1 cellular context compared by ENCODE assay signal in the genomic region with DNA sequence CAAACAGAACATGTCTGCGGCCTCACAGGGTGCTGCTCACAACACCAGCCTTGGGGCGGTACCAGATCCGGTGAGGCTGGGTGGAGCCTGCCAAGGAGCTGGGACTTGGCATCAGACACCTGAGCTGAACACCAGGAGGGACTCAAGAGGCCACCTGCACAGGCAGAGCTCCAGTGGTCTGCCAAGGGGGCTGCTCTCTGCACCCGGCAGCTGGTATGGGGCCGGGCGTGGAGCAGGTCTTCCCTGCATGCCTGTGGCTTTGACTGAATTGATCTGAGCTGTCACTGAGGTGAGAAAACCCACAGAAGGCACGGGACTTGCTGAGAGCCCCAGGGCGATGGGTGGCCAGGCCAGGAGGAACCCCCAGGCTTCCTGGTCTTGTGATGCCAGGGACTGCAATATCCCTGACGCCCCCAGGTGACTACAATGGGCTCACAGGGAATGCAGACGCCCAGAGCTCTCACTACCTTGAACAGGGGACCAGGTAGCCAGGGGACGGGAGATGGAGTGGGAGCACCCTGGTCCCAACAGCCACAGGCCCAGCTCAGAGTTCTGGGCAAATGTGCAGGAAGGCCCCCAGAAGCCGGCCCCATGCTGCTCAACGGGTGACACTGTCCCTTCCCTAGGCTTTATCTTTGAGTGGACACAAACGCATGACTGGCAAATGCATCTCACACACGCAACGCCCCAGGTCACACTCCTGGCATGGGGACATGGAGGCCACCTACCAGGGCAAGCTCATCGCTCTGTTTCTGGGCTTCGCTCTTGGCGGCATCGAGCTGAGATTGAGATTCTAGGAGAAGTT.
TF ChIP-seq lines count a peak whose summit lies in the region.

No MANE protein-coding gene starts in this region.

TF ChIP-seq in WTC11, 78 proteins besides CTCF, POLR2A, EP300 and RAD21 (continued from another document):
- TF ChIP-seq NR1H2 (CRISPR knock-in tag; IDR thresholded peaks at IDR 0.05) = no peak
- TF ChIP-seq TEAD1 (CRISPR knock-in tag; IDR thresholded peaks at IDR 0.05) = no peak
- no peak for TF ChIP-seq SOX15 (CRISPR knock-in tag; IDR thresholded peaks at IDR 0.05)
